Comparison of ENCODE assay signal across 11 cellular contexts in the genomic region with DNA sequence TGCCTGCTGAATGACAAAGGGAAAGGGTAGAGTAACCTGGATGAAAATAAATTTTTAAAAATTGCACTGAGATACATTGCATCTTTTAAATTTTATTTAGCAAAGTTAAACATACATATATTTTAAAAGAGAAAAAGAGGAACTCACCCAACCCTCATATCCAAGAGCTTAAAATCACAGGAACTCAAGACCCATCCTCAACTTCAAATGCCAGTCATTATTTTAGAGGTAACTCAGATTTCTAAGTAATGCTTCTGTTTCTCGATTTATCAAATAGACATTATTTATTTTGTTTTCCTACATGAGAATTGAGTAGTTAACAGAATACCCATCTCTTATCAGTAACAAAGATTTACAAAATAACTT. TPM values are rescaled to one million over a fixed set of nuclear protein-coding genes. Genes with fewer than 3 reads are reported as not detected.
DNase-seq lines count a peak whose midpoint lies in the region; ATAC-seq, FAIRE-seq and TF ChIP-seq lines count a peak whose summit lies in the region.
"Had no signal": no experiment of that assay in that cellular context is flagged by ENCODE, and none has a peak within 500 bp of the region (broad histone marks: within the 10 kb centered on the region; RNA-seq: fewer than 3 reads in every experiment).

No MANE protein-coding gene starts in this region.

- intact Hi-C loops in HepG2 (cut with micrococcal nuclease; ENCODE audit: unreplicated experiment) = loop anchor here (1.0 kb wide), 1 partner anchor 60 kb away; no protein-coding TSS in a partner anchor
- intact Hi-C loops in right lobe of liver (cut with DNase I) = no loop called here
- intact Hi-C loops in activated T-helper 2 cell treated with anti-CD3 and anti-CD28 coated beads, Interferon-gamma antibody, Interleukin-2, Interleukin-4, amounts not matched to agents 10 μg/mL and 5 μg/mL and 100 μg/mL, durations not matched to agents 14 hours and 24 hours and 36 hours (cut with micrococcal nuclease) = loop anchor here (1.0 to 5.0 kb wide), 4 partner anchors 60 to 366 kb away; no protein-coding TSS in a partner anchor
- intact Hi-C loops in A673 (cut with micrococcal nuclease; ENCODE audit: unreplicated experiment) = loop anchor here (5.0 kb wide), 2 partner anchors 126 to 356 kb away; no protein-coding TSS in a partner anchor

- TF ChIP-seq POLR2A in HepG2 (IDR thresholded peaks at IDR 0.05; ENCODE audit: insufficient read depth in 1 of 2, low read depth in 2 of 2, low read length in 2 of 2) = no peak
- no peak for TF ChIP-seq POLR2A in right lobe of liver (IDR thresholded peaks at IDR 0.05)

- H3K27me3 ChIP-seq in HepG2 (ENCODE audit: control insufficient read depth in 1 of 2, insufficient read depth in 2 of 2, low read length in 2 of 2) (no peaks in the 10 kb centered on the region), right lobe of liver (no peaks in the 10 kb centered on the region), A673 (replicated peaks; ENCODE audit: insufficient read depth, low read depth, low read length, poor library complexity) (no peaks in the 10 kb centered on the region)

- in situ Hi-C loops in HepG2 (cut with HindIII; ENCODE audit: extremely low pct_ligation_motif_present, low pct_unique_long_range_greater_than_20kb) = no loop called here
- in situ Hi-C loops in G401 (cut with HindIII; ENCODE audit: low sequenced_read_pairs) = no loop called here

- no peak for DNase-seq in HepG2 (ENCODE audit: low spot score)
- DNase-seq in right lobe of liver = no peak
- DNase-seq in activated T-helper 2 cell treated with anti-CD3 and anti-CD28 coated beads, Interferon-gamma antibody, Interleukin-2, Interleukin-4, amounts not matched to agents 10 μg/mL and 5 μg/mL and 100 μg/mL, durations not matched to agents 14 hours and 24 hours and 36 hours (ENCODE audit: low spot score) = no peak
- DNase-seq in naive B cell = no peak
- DNase-seq in A673 (ENCODE audit: low spot score) = no peak
- no peak for DNase-seq in G401 (ENCODE audit: low spot score)
- no peak for DNase-seq in RPMI8226
- DNase-seq: activated naive CD4-positive, alpha-beta T cell treated with Interleukin-2 at 50 U/mL for 16 hours had no signal

- peaks cover 65% of the 10 kb centered on the region for H3K4me1 Mint-ChIP-seq in activated T-helper 2 cell treated with anti-CD3 and anti-CD28 coated beads, Interferon-gamma antibody, Interleukin-2, Interleukin-4, amounts not matched to agents 10 μg/mL and 5 μg/mL and 100 μg/mL, durations not matched to agents 14 hours and 24 hours and 36 hours (ENCODE audit: low read depth)
- H3K4me1 Mint-ChIP-seq in naive B cell = peaks cover 29 to 72% (median 35%) of the 10 kb centered on the region in 3 donors

- H3K9ac ChIP-seq in HepG2 (ENCODE audit: insufficient read depth, low read depth, low read length) = no peak overlapping the region

- TF ChIP-seq CTCF in HepG2 (CRISPR knock-in tag; IDR thresholded peaks at IDR 0.05) = no peak
- TF ChIP-seq CTCF in right lobe of liver (IDR thresholded peaks at IDR 0.05) = no peak
- TF ChIP-seq CTCF in A673 (conservative IDR thresholded peaks at IDR 0.05; ENCODE audit: low read depth, low read length) = no peak

- no peak for FAIRE-seq in HepG2 (lab: Jason Lieb, UNC)

- H3K4me1 ChIP-seq in HepG2 (ENCODE audit: insufficient read depth, low read length) (peaks cover 34% of the 10 kb centered on the region), right lobe of liver (peaks cover 0 to 32% (median 7%) of the 10 kb centered on the region in 4 donors), A673 (ENCODE audit: insufficient read depth, low read length, poor library complexity, severe bottlenecking) (peaks cover 91% of the 10 kb centered on the region)

- TF ChIP-seq EP300 in HepG2 (IDR thresholded peaks at IDR 0.05; ENCODE audit: low read depth in 2 of 2, low read length in 2 of 2) (no peak), HepG2 (CRISPR knock-in tag; IDR thresholded peaks at IDR 0.05; ENCODE audit: borderline replicate concordance) (no peak)

- no peaks in the 10 kb centered on the region for H3K27me3 Mint-ChIP-seq in activated T-helper 2 cell treated with anti-CD3 and anti-CD28 coated beads, Interferon-gamma antibody, Interleukin-2, Interleukin-4, amounts not matched to agents 10 μg/mL and 5 μg/mL and 100 μg/mL, durations not matched to agents 14 hours and 24 hours and 36 hours (ENCODE audit: low read depth)
- H3K27me3 Mint-ChIP-seq in naive B cell = no peaks in the 10 kb centered on the region

- no peak overlapping the region for H2AFZ ChIP-seq in HepG2 (ENCODE audit: low read length)

- peak overlapping the region; percentile 76 for H3K27ac Mint-ChIP-seq in activated T-helper 2 cell treated with anti-CD3 and anti-CD28 coated beads, Interferon-gamma antibody, Interleukin-2, Interleukin-4, amounts not matched to agents 10 μg/mL and 5 μg/mL and 100 μg/mL, durations not matched to agents 14 hours and 24 hours and 36 hours
- peak overlapping the region; percentile 63 to 100 (median 79) for H3K27ac Mint-ChIP-seq in naive B cell

- H3K4me3 ChIP-seq in HepG2 (replicated peaks in 1 of 3; ENCODE audit: insufficient read depth in 1 of 3, low read depth in 2 of 3, low read length in 3 of 3) (no peak overlapping the region), right lobe of liver (no peak overlapping the region), A673 (ENCODE audit: low read depth, low read length, poor library complexity, severe bottlenecking) (no peak overlapping the region)

- BruUV-seq in HepG2 (replicated peaks; lab: Mats Ljungman, UMichigan) (no TSS peak), A673 (replicated peaks; lab: Mats Ljungman, UMichigan) (no TSS peak)

- no peaks in the 10 kb centered on the region for H3K9me3 Mint-ChIP-seq in activated T-helper 2 cell treated with anti-CD3 and anti-CD28 coated beads, Interferon-gamma antibody, Interleukin-2, Interleukin-4, amounts not matched to agents 10 μg/mL and 5 μg/mL and 100 μg/mL, durations not matched to agents 14 hours and 24 hours and 36 hours
- H3K9me3 Mint-ChIP-seq in naive B cell = no peaks in the 10 kb centered on the region

- WGBS in HepG2 (ENCODE audit: low lambda C conversion rate) = 94% methylated on average over 1 of the region's 1 CpG
- WGBS in right lobe of liver (ENCODE audit: insufficient coverage, low coverage, low lambda C conversion rate, missing lambda C conversion rate) = 44% methylated on average over 1 of the region's 1 CpG

- no peak for TF ChIP-seq RAD21 in HepG2 (CRISPR knock-in tag; IDR thresholded peaks at IDR 0.05)

- H3K9me3 ChIP-seq in HepG2 (ENCODE audit: low read length) (no peaks in the 10 kb centered on the region), right lobe of liver (no peaks in the 10 kb centered on the region), A673 (ENCODE audit: low read depth, low read length, poor library complexity, severe bottlenecking) (no peaks in the 10 kb centered on the region)

- CTCF ChIA-PET in HepG2 (lab: Yijun Ruan, JAX; ENCODE audit: low intra/inter-chr PET ratio, low total read pairs) (interaction anchor here (1.0 to 2.0 kb wide), 3 partner anchors 58 to 60 kb away, joined by 3 to 7 read pairs (median 6); no protein-coding TSS in a partner anchor), A673 (lab: Charles Lee) (interaction anchor here (0.6 to 2.0 kb wide), 8 partner anchors 9 to 550 kb away, joined by 3 to 6 read pairs (median 4); no protein-coding TSS in a partner anchor)

- H4K20me1 ChIP-seq in HepG2 (ENCODE audit: insufficient read depth, low read length) = peaks cover 16% of the 10 kb centered on the region; the same call in 1 of the 2 replicates

- no peak overlapping the region for H3K4me2 ChIP-seq in HepG2 (ENCODE audit: low read depth, low read length)

- peaks cover 56% of the 10 kb centered on the region for H3K36me3 Mint-ChIP-seq in activated T-helper 2 cell treated with anti-CD3 and anti-CD28 coated beads, Interferon-gamma antibody, Interleukin-2, Interleukin-4, amounts not matched to agents 10 μg/mL and 5 μg/mL and 100 μg/mL, durations not matched to agents 14 hours and 24 hours and 36 hours (ENCODE audit: low read depth)
- no peaks in the 10 kb centered on the region for H3K36me3 Mint-ChIP-seq in naive B cell

- H3K4me3 Mint-ChIP-seq in activated T-helper 2 cell treated with anti-CD3 and anti-CD28 coated beads, Interferon-gamma antibody, Interleukin-2, Interleukin-4, amounts not matched to agents 10 μg/mL and 5 μg/mL and 100 μg/mL, durations not matched to agents 14 hours and 24 hours and 36 hours (ENCODE audit: low read depth) = no peak overlapping the region
- peak overlapping the region in 3 of 8 donors; percentile 10 to 77 (median 37) for H3K4me3 Mint-ChIP-seq in naive B cell

- H3K79me2 ChIP-seq in HepG2 (ENCODE audit: insufficient read depth, low read length) = peaks cover 30% of the 10 kb centered on the region

- ATAC-seq in HepG2 = no peak
- ATAC-seq in right lobe of liver = no peak
- ATAC-seq in naive B cell (ENCODE audit: low read depth in 2 of 2) = no peak
- no peak for ATAC-seq in GM19023 (IDR thresholded peaks at IDR 0.05; ENCODE audit: unreplicated experiment)

- POLR2A ChIA-PET in HepG2 (lab: Yijun Ruan, JAX) (interaction anchor here (0.6 to 1.9 kb wide), 7 partner anchors 29 to 550 kb away, joined by 3 to 11 read pairs (median 4); a partner anchor contains a TSS), A673 (lab: Charles Lee; ENCODE audit: low non-redundant PET) (interaction anchor here (0.8 kb wide), 1 partner anchor 413 kb away, joined by 3 read pairs; no protein-coding TSS in a partner anchor)

- no peak overlapping the region for H3K27ac ChIP-seq in HepG2 (ENCODE audit: extremely low read length, insufficient read depth, low read length)
- H3K27ac ChIP-seq in right lobe of liver = no peak overlapping the region
- H3K27ac ChIP-seq in A673 (ENCODE audit: low read depth, low read length, poor library complexity, severe bottlenecking) = no peak overlapping the region
- H3K27ac ChIP-seq: C4-2B, HL-60 had no signal

- H3K36me3 ChIP-seq in HepG2 (replicated peaks in 1 of 2; ENCODE audit: control insufficient read depth in 1 of 2, insufficient read depth in 2 of 2, low read length in 2 of 2) (0 out of 5 replicates have a peak, but pooled peaks cover 0 to 4% of the 10 kb centered on the region in 2 experiments), right lobe of liver (no peaks in the 10 kb centered on the region), A673 (ENCODE audit: insufficient read depth, low read length, poor library complexity, severe bottlenecking) (no peaks in the 10 kb centered on the region)

RNA-seq across cellular contexts. Expression of a gene that starts 32.4 kb away (rescaled TPM):
- total RNA-seq in HepG2 (2016; rRNA removed; fragmentation: Illumina TruSeq; extraction: Trizol) = 24.4 and 31.3 TPM in 2 replicates
- 33.8 and 35.5 TPM in 2 replicates for total RNA-seq in HepG2 (2016; cell fraction: cytosol; rRNA removed; fragmentation: Illumina TruSeq; extraction: Trizol; ENCODE audit: low read depth)
- 22.1 and 28.1 TPM in 2 replicates for total RNA-seq in HepG2 (2016; cell fraction: insoluble cytoplasmic fraction; rRNA removed; fragmentation: Illumina TruSeq; extraction: Trizol)
- total RNA-seq in HepG2 (2016; cell fraction: membrane; rRNA removed; fragmentation: Illumina TruSeq; extraction: Trizol) = 22.4 and 24.0 TPM in 2 replicates
- 66.2 and 71.2 TPM in 2 replicates for total RNA-seq in HepG2 (2016; cell fraction: nucleus; rRNA removed; fragmentation: Illumina TruSeq; extraction: Trizol)
- 6.3 and 7.2 TPM in 2 replicates for polyA plus RNA-seq in HepG2 (2011; rRNA removed)
- 4.4 and 6.3 TPM in 2 replicates for polyA plus RNA-seq in HepG2 (2011; cell fraction: cytosol; rRNA removed)
- polyA plus RNA-seq in HepG2 (2011; cell fraction: nucleus; rRNA removed) = 37.0 and 41.5 TPM in 2 replicates
- 22.0 and 24.0 TPM in 2 replicates for polyA plus RNA-seq in HepG2 (2012)
- 0.65 and 0.67 TPM in 2 replicates for polyA plus RNA-seq in HepG2 (2016; cell fraction: cytosol; fragmentation: Illumina TruSeq; extraction: Trizol; ENCODE audit: low read depth)
- 15.4 and 16.5 TPM in 2 replicates for polyA plus RNA-seq in HepG2 (2016; cell fraction: insoluble cytoplasmic fraction; fragmentation: Illumina TruSeq; extraction: Trizol; ENCODE audit: low read depth)
- 2.3 and 2.8 TPM in 2 replicates for polyA plus RNA-seq in HepG2 (2016; cell fraction: membrane; fragmentation: Illumina TruSeq; extraction: Trizol; ENCODE audit: low read depth)
- polyA plus RNA-seq in HepG2 (2016; cell fraction: nucleus; fragmentation: Illumina TruSeq; extraction: Trizol; ENCODE audit: insufficient read depth, low read depth) = 36.9 and 42.5 TPM in 2 replicates
- polyA minus RNA-seq in HepG2 (2011; rRNA and poly(A)+ RNA removed; ENCODE audit: low replicate concordance) = 34.9 and 41.2 TPM in 2 replicates
- 15.4 and 16.4 TPM in 2 replicates for polyA minus RNA-seq in HepG2 (2011; cell fraction: cytosol; rRNA and poly(A)+ RNA removed)
- 145 and 151 TPM in 2 replicates for polyA minus RNA-seq in HepG2 (2011; cell fraction: nucleus; rRNA and poly(A)+ RNA removed)
- 10 to 100 TPM; 21.6 to 31.6 (median 25.3) TPM for total RNA-seq in right lobe of liver
- total RNA-seq in activated T-helper 2 cell treated with anti-CD3 and anti-CD28 coated beads, Interferon-gamma antibody, Interleukin-2, Interleukin-4, amounts not matched to agents 10 μg/mL and 5 μg/mL and 100 μg/mL, durations not matched to agents 14 hours and 24 hours and 36 hours = 134 and 135 TPM in 2 replicates
- 100 to 1,000 TPM; 165 to 343 (median 213) TPM for polyA plus RNA-seq in naive B cell (ENCODE audit: low read depth in 6 of 6)
- total RNA-seq in A673 (2021) = 63.9 and 67.2 TPM in 2 replicates
- total RNA-seq in G401 (2014; rRNA removed; shearing (Covaris generic)) = 15.3 and 29.9 TPM in 2 replicates

Comparison
In these comparisons a context has a peak if more than half of its experiments do, and no peak if none do; other contexts are left out.
1. intact Hi-C loops: an anchor here in HepG2 (1.0 kb wide), activated T-helper 2 cell treated with anti-CD3 and anti-CD28 coated beads, Interferon-gamma antibody, Interleukin-2, Interleukin-4, amounts not matched to agents 10 μg/mL and 5 μg/mL and 100 μg/mL, durations not matched to agents 14 hours and 24 hours and 36 hours (1.0 to 5.0 kb wide) and A673 (5.0 kb wide); none called in right lobe of liver.